Comparison of ENCODE assay signal across 1 cellular context in the genomic region with DNA sequence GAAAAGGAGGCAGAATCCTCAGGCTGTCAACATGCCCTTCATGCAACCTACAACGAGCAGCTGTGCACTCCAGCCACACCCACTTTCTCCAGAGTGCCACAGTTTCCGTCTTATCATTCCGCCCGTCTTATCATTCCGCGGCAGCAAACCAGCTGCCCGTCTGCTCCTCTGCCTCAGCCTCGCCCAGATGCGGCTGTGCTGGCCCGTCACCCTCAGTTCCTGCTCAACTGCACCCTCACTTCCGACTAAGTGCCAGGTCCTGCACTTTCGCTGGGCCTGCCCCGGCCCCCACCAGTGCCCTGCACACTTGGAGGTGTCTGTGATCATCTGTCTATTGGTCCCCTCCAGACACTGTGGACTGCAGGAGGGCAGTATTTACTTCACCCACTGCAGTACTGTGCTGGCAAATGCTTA.
TF ChIP-seq lines count a peak whose summit lies in the region.

No MANE protein-coding gene starts in this region.

TF ChIP-seq in K562, 482 proteins besides CTCF, POLR2A, EP300 and RAD21 (continued from another document and continues in another):
- TF ChIP-seq DDX20 (tag; IDR thresholded peaks at IDR 0.05; ENCODE audit: low read depth) (no peak), USF2 (CRISPR knock-in tag; IDR thresholded peaks at IDR 0.05) (no peak), SIN3B (IDR thresholded peaks at IDR 0.05; ENCODE audit: low read depth) (no peak), ZNF668 (CRISPR knock-in tag; IDR thresholded peaks at IDR 0.05) (peak; percentile 84), RUNX1 (IDR thresholded peaks at IDR 0.05; ENCODE audit: low read depth) (peak; percentile 93; the same call in 1 of the 2 replicates), FOXA1 (IDR thresholded peaks at IDR 0.05; ENCODE audit: borderline replicate concordance) (no peak), ZNF707 (CRISPR knock-in tag; conservative IDR thresholded peaks at IDR 0.05) (no peak), PML (IDR thresholded peaks at IDR 0.05; ENCODE audit: low read length) (peak; percentile 95), ZNF395 (CRISPR knock-in tag; IDR thresholded peaks at IDR 0.05) (peak; percentile 99), SUPT5H (IDR thresholded peaks at IDR 0.05) (no peak), ILK (tag; IDR thresholded peaks at IDR 0.05; ENCODE audit: borderline replicate concordance, low read depth) (no peak), MTF1 (CRISPR knock-in tag; IDR thresholded peaks at IDR 0.05; ENCODE audit: borderline replicate concordance) (no peak), ETS1 (conservative IDR thresholded peaks at IDR 0.05; ENCODE audit: control insufficient read depth, low read depth, low read length) (peak; percentile 95), ZKSCAN1 (IDR thresholded peaks at IDR 0.05; ENCODE audit: low read depth, low read length) (peak; percentile 90), DMBX1 (CRISPR knock-in tag; IDR thresholded peaks at IDR 0.05; ENCODE audit: borderline replicate concordance) (peak; percentile 94), IRF1 (CRISPR knock-in tag; IDR thresholded peaks at IDR 0.05; ENCODE audit: borderline replicate concordance) (no peak), HNRNPLL (IDR thresholded peaks at IDR 0.05; ENCODE audit: low read depth, low read length, poor library complexity, severe bottlenecking) (no peak), GABPA (tag; conservative IDR thresholded peaks at IDR 0.05; ENCODE audit: low read depth) (peak; percentile 77), SIN3A (IDR thresholded peaks at IDR 0.05; ENCODE audit: borderline replicate concordance in 2 of 2, control insufficient read depth in 1 of 2, low read depth in 2 of 2, low read length in 2 of 2) (peak; percentile 97 to 100)
- TF ChIP-seq, protein P1, sequence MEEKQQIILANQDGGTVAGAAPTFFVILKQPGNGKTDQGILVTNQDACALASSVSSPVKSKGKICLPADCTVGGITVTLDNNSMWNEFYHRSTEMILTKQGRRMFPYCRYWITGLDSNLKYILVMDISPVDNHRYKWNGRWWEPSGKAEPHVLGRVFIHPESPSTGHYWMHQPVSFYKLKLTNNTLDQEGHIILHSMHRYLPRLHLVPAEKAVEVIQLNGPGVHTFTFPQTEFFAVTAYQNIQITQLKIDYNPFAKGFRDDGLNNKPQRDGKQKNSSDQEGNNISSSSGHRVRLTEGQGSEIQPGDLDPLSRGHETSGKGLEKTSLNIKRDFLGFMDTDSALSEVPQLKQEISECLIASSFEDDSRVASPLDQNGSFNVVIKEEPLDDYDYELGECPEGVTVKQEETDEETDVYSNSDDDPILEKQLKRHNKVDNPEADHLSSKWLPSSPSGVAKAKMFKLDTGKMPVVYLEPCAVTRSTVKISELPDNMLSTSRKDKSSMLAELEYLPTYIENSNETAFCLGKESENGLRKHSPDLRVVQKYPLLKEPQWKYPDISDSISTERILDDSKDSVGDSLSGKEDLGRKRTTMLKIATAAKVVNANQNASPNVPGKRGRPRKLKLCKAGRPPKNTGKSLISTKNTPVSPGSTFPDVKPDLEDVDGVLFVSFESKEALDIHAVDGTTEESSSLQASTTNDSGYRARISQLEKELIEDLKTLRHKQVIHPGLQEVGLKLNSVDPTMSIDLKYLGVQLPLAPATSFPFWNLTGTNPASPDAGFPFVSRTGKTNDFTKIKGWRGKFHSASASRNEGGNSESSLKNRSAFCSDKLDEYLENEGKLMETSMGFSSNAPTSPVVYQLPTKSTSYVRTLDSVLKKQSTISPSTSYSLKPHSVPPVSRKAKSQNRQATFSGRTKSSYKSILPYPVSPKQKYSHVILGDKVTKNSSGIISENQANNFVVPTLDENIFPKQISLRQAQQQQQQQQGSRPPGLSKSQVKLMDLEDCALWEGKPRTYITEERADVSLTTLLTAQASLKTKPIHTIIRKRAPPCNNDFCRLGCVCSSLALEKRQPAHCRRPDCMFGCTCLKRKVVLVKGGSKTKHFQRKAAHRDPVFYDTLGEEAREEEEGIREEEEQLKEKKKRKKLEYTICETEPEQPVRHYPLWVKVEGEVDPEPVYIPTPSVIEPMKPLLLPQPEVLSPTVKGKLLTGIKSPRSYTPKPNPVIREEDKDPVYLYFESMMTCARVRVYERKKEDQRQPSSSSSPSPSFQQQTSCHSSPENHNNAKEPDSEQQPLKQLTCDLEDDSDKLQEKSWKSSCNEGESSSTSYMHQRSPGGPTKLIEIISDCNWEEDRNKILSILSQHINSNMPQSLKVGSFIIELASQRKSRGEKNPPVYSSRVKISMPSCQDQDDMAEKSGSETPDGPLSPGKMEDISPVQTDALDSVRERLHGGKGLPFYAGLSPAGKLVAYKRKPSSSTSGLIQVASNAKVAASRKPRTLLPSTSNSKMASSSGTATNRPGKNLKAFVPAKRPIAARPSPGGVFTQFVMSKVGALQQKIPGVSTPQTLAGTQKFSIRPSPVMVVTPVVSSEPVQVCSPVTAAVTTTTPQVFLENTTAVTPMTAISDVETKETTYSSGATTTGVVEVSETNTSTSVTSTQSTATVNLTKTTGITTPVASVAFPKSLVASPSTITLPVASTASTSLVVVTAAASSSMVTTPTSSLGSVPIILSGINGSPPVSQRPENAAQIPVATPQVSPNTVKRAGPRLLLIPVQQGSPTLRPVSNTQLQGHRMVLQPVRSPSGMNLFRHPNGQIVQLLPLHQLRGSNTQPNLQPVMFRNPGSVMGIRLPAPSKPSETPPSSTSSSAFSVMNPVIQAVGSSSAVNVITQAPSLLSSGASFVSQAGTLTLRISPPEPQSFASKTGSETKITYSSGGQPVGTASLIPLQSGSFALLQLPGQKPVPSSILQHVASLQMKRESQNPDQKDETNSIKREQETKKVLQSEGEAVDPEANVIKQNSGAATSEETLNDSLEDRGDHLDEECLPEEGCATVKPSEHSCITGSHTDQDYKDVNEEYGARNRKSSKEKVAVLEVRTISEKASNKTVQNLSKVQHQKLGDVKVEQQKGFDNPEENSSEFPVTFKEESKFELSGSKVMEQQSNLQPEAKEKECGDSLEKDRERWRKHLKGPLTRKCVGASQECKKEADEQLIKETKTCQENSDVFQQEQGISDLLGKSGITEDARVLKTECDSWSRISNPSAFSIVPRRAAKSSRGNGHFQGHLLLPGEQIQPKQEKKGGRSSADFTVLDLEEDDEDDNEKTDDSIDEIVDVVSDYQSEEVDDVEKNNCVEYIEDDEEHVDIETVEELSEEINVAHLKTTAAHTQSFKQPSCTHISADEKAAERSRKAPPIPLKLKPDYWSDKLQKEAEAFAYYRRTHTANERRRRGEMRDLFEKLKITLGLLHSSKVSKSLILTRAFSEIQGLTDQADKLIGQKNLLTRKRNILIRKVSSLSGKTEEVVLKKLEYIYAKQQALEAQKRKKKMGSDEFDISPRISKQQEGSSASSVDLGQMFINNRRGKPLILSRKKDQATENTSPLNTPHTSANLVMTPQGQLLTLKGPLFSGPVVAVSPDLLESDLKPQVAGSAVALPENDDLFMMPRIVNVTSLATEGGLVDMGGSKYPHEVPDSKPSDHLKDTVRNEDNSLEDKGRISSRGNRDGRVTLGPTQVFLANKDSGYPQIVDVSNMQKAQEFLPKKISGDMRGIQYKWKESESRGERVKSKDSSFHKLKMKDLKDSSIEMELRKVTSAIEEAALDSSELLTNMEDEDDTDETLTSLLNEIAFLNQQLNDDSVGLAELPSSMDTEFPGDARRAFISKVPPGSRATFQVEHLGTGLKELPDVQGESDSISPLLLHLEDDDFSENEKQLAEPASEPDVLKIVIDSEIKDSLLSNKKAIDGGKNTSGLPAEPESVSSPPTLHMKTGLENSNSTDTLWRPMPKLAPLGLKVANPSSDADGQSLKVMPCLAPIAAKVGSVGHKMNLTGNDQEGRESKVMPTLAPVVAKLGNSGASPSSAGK (IDR thresholded peaks at IDR 0.05) = no peak
- TF ChIP-seq, protein P2, sequence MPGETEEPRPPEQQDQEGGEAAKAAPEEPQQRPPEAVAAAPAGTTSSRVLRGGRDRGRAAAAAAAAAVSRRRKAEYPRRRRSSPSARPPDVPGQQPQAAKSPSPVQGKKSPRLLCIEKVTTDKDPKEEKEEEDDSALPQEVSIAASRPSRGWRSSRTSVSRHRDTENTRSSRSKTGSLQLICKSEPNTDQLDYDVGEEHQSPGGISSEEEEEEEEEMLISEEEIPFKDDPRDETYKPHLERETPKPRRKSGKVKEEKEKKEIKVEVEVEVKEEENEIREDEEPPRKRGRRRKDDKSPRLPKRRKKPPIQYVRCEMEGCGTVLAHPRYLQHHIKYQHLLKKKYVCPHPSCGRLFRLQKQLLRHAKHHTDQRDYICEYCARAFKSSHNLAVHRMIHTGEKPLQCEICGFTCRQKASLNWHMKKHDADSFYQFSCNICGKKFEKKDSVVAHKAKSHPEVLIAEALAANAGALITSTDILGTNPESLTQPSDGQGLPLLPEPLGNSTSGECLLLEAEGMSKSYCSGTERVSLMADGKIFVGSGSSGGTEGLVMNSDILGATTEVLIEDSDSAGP (CRISPR knock-in tag; IDR thresholded peaks at IDR 0.05) = no peak
- TF ChIP-seq, protein P3, sequence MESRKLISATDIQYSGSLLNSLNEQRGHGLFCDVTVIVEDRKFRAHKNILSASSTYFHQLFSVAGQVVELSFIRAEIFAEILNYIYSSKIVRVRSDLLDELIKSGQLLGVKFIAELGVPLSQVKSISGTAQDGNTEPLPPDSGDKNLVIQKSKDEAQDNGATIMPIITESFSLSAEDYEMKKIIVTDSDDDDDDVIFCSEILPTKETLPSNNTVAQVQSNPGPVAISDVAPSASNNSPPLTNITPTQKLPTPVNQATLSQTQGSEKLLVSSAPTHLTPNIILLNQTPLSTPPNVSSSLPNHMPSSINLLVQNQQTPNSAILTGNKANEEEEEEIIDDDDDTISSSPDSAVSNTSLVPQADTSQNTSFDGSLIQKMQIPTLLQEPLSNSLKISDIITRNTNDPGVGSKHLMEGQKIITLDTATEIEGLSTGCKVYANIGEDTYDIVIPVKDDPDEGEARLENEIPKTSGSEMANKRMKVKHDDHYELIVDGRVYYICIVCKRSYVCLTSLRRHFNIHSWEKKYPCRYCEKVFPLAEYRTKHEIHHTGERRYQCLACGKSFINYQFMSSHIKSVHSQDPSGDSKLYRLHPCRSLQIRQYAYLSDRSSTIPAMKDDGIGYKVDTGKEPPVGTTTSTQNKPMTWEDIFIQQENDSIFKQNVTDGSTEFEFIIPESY (CRISPR knock-in tag; IDR thresholded peaks at IDR 0.05) = no peak
- TF ChIP-seq, protein P4, sequence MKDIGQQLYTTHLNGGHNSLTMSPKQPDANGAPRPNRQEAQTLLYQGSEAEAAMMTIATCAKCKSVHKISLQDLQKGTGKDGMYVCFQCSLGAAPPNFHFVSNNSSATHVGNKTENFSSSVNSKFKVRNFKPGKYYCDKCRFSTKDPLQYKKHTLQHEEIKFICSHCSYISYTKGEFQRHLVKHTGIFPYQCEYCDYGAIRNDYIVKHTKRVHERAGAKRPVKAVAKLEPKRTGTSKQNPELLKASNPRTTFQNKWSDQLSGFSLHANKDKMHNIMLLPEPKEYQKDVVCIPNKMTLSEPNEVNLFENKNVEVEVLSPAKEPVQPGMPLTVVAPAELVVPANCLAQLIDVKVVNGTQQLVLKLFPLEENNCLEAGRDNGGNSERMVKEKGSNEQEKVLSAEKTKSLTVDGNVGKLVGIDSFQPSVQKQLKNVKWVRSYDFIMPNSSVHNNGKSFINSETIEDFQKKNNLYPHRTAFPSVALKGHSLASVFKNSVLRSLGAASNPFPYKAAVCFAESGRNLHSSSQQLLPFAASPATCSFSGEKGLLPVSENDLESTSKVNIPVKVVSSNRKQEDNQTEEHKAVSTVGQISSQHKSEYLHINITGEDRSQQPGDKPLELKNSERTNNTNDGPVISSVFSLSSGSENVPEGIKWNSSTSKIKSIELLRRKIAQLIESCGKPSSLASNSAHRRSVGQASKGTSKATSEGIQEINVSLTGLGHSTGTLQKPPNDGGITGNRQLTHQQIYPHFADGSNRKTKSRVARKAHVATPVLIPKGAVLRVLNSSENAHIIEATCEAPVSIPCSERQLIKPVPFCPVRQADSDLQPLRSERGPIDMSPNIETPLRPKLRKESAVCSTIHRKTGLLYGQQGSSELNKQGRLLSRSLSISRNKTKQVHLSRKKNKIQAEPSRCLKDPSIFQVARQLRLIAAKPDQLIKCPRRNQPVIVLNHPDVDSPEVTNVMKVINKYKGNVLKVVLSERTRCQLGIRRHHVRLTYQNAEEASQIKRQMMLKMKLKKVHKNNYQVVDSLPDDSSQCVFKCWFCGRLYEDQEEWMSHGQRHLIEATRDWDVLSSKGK (CRISPR knock-in tag; IDR thresholded peaks at IDR 0.05) = no peak
- TF ChIP-seq, protein P5, sequence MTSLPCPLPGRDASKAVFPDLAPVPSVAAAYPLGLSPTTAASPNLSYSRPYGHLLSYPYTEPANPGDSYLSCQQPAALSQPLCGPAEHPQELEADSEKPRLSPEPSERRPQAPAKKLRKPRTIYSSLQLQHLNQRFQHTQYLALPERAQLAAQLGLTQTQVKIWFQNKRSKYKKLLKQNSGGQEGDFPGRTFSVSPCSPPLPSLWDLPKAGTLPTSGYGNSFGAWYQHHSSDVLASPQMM (CRISPR knock-in tag; IDR thresholded peaks at IDR 0.05) = no peak
